ENCODE assay signal across 10 cellular contexts in the genomic region with DNA sequence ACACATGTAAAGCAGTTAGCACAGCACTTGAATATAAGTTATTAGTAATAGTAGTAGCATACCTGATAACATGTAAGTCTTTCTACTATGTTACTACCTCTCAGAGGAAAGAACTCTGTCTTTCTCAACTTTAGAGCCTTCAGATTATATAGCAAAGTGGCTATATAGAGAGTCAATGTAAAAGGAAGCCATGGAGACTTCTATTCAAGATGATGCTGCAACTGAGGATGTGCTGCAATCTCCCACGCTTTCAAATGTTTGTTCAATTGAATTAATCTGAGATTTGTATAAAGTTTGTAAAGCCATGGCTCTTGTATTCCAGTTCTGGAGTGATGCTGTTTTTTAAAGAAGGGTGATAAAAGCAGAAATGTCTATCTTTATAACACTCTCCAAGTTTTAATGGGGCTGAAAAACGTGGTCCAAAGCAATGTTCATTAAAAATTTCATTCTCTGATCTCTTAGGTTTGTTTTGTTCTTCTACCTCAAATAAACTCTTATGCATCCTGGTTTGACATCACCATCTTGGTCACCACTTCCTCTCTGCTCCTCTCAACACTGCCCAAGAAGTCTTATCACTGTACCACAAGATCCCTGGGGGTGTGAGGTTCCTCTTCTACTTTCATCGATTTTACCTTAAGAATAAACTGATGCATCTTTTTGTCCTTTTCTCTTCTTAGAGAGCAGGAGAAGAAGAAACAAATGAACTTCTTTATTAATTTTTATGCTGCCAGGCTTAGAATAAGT. TPM values are rescaled to one million over a fixed set of nuclear protein-coding genes. Genes with fewer than 3 reads are reported as not detected.
DNase-seq lines count a peak whose midpoint lies in the region; ATAC-seq, FAIRE-seq and TF ChIP-seq lines count a peak whose summit lies in the region.
"Had no signal": no experiment of that assay in that cellular context is flagged by ENCODE, and none has a peak within 500 bp of the region (broad histone marks: within the 10 kb centered on the region; RNA-seq: fewer than 3 reads in every experiment).

No MANE protein-coding gene starts in this region.

- peak overlapping the region; percentile 22 for H3K4me3 Mint-ChIP-seq in T-helper 1 cell treated with Interleukin-12 subunit alpha and Interleukin-12 subunit beta and Interleukin-4 antibody, amounts not matched to agents 30 μg/mL and 1 μg/mL, for 36 hours

- no peak overlapping the region for H2BK120ac ChIP-seq in mesenchymal stem cell (ENCODE audit: low read depth, low read length)

- H3K23ac ChIP-seq in mesenchymal stem cell (ENCODE audit: low read length in 2 of 2), result no peak overlapping the region

- ATAC-seq in GM19025 (IDR thresholded peaks at IDR 0.05; ENCODE audit: low read depth, unreplicated experiment) (peak; percentile 53), HG03060 (IDR thresholded peaks at IDR 0.05; ENCODE audit: low read depth, unreplicated experiment) (peak; percentile 61), pancreas (no peak)

- H3K4me1 ChIP-seq in BLaER1, result peaks cover 36% of the 10 kb centered on the region
- H3K4me1 ChIP-seq in mesenchymal stem cell (ENCODE audit: control insufficient read depth, insufficient read depth, low read depth, low read length), result no peaks in the 10 kb centered on the region
- no peaks in the 10 kb centered on the region for H3K4me1 ChIP-seq in pancreas

- H3K36me3 ChIP-seq in BLaER1 (no peaks in the 10 kb centered on the region), mesenchymal stem cell (ENCODE audit: control insufficient read depth in 1 of 2, insufficient read depth in 2 of 2, low read depth in 1 of 2, low read length in 2 of 2) (no peaks in the 10 kb centered on the region), pancreas (no peaks in the 10 kb centered on the region)

- intact Hi-C loops in pancreas (cut with DNase I), result no loop called here

- no peak overlapping the region for H2BK12ac ChIP-seq in mesenchymal stem cell (ENCODE audit: low read length in 2 of 2)

- H3K27me3 ChIP-seq in BLaER1 (no peaks in the 10 kb centered on the region), mesenchymal stem cell (ENCODE audit: control insufficient read depth in 1 of 2, insufficient read depth in 1 of 2, low read length in 2 of 2) (no peaks in the 10 kb centered on the region), pancreas (no peaks in the 10 kb centered on the region)

- H3K79me1 ChIP-seq in mesenchymal stem cell (replicated peaks; ENCODE audit: low read length, poor library complexity, severe bottlenecking), result no peaks in the 10 kb centered on the region

- FAIRE-seq in pancreas (lab: Jason Lieb, UNC), result no peak

- TF ChIP-seq CTCF in pancreas (IDR thresholded peaks at IDR 0.05), result no peak

- no peak overlapping the region for H3K27ac ChIP-seq in BLaER1
- H3K27ac ChIP-seq in mesenchymal stem cell (ENCODE audit: low read length, poor library complexity, severe bottlenecking), result no peak overlapping the region
- no peak overlapping the region for H3K27ac ChIP-seq in pancreas

- DNase-seq in AG20443 (ENCODE audit: low spot score) (no peak), mesenchymal stem cell (no peak), NCI-H345 treated with DMSO at 0.1 percent for 48 hours (lab: John Stamatoyannopoulos, UW; ENCODE audit: unreplicated experiment) (no peak), pancreas (no peak)
- DNase-seq: mammary epithelial cell, NCI-H446 treated with DMSO at 0.1 percent for 48 hours had no signal

- H3K4me2 ChIP-seq in BLaER1 (peak overlapping the region; percentile 58), mesenchymal stem cell (ENCODE audit: low read length, poor library complexity, severe bottlenecking) (no peak overlapping the region)

- H3K9me3 Mint-ChIP-seq in T-helper 1 cell treated with Interleukin-12 subunit alpha and Interleukin-12 subunit beta and Interleukin-4 antibody, amounts not matched to agents 30 μg/mL and 1 μg/mL, for 36 hours, result peaks cover 22% of the 10 kb centered on the region

- H3K14ac ChIP-seq in mesenchymal stem cell (ENCODE audit: low read length in 2 of 2), result no peak overlapping the region

- H3K4ac ChIP-seq in mesenchymal stem cell (ENCODE audit: low read depth in 1 of 2, low read length in 2 of 2), result no peak overlapping the region

- no peak overlapping the region for H3K4me3 ChIP-seq in BLaER1
- H3K4me3 ChIP-seq in mesenchymal stem cell (ENCODE audit: insufficient read depth in 1 of 2, low read depth in 1 of 2, low read length in 2 of 2), result no peak overlapping the region
- no peak overlapping the region for H3K4me3 ChIP-seq in pancreas

- peaks cover 3% of the 10 kb centered on the region for H3K27me3 Mint-ChIP-seq in T-helper 1 cell treated with Interleukin-12 subunit alpha and Interleukin-12 subunit beta and Interleukin-4 antibody, amounts not matched to agents 30 μg/mL and 1 μg/mL, for 36 hours (ENCODE audit: low read depth)

- H3K9ac ChIP-seq in BLaER1, result no peak overlapping the region
- H3K9ac ChIP-seq in mesenchymal stem cell (ENCODE audit: low read length), result no peak overlapping the region

- no peak overlapping the region for H4K91ac ChIP-seq in mesenchymal stem cell (ENCODE audit: low read length)

- no peak overlapping the region for H2AK5ac ChIP-seq in mesenchymal stem cell (ENCODE audit: low read length, severe bottlenecking)

- H4K20me1 ChIP-seq in BLaER1, result no peaks in the 10 kb centered on the region

- H2AFZ ChIP-seq in mesenchymal stem cell (ENCODE audit: low read depth, low read length), result no peak overlapping the region

- no peak overlapping the region for H2BK15ac ChIP-seq in mesenchymal stem cell (ENCODE audit: low read depth, poor library complexity, severe bottlenecking)

- peaks cover 6% of the 10 kb centered on the region for H3K36me3 Mint-ChIP-seq in T-helper 1 cell treated with Interleukin-12 subunit alpha and Interleukin-12 subunit beta and Interleukin-4 antibody, amounts not matched to agents 30 μg/mL and 1 μg/mL, for 36 hours (ENCODE audit: low read depth)

- H2BK5ac ChIP-seq in mesenchymal stem cell (ENCODE audit: low read depth, low read length, poor library complexity, severe bottlenecking), result no peak overlapping the region

- H3K18ac ChIP-seq in mesenchymal stem cell (ENCODE audit: low read depth in 1 of 2, low read length in 2 of 2), result no peak overlapping the region

- peaks cover 39% of the 10 kb centered on the region for H3K4me1 Mint-ChIP-seq in T-helper 1 cell treated with Interleukin-12 subunit alpha and Interleukin-12 subunit beta and Interleukin-4 antibody, amounts not matched to agents 30 μg/mL and 1 μg/mL, for 36 hours (ENCODE audit: low read depth)

- H4K8ac ChIP-seq in mesenchymal stem cell (ENCODE audit: low read length), result no peak overlapping the region

- H3K27ac Mint-ChIP-seq in T-helper 1 cell treated with Interleukin-12 subunit alpha and Interleukin-12 subunit beta and Interleukin-4 antibody, amounts not matched to agents 30 μg/mL and 1 μg/mL, for 36 hours, result peak overlapping the region; percentile 67

- H3K9me3 ChIP-seq in BLaER1 (no peaks in the 10 kb centered on the region), mesenchymal stem cell (ENCODE audit: control insufficient read depth, low read length) (peaks cover 12% of the 10 kb centered on the region), pancreas (no peaks in the 10 kb centered on the region)

- WGBS in mesenchymal stem cell, result 43% methylated on average over 2 of the region's 3 CpGs
- WGBS in pancreas, 2 donors, result 51 to 55% methylated on average over 3 of the region's 3 CpGs

RNA-seq across cellular contexts. Expression of gene C12orf42, which starts 40.6 kb away (rescaled TPM):
- polyA plus RNA-seq in mesenchymal stem cell (2013, experiment 1 of 2), result not detected
- not detected for polyA plus RNA-seq in mesenchymal stem cell (2013, experiment 2 of 2)
- total RNA-seq in pancreas, result not detected
- not detected for polyA plus RNA-seq in pancreas
- total RNA-seq: mammary epithelial cell had no signal
- polyA plus RNA-seq: mammary epithelial cell had no signal

Comparison
In these comparisons a context has a peak if more than half of its experiments do, and no peak if none do; other contexts are left out.
1. ATAC-seq: peak in GM19025 (single experiment) and HG03060 (single experiment); none in pancreas (0 of 4).